In the genomic region with DNA sequence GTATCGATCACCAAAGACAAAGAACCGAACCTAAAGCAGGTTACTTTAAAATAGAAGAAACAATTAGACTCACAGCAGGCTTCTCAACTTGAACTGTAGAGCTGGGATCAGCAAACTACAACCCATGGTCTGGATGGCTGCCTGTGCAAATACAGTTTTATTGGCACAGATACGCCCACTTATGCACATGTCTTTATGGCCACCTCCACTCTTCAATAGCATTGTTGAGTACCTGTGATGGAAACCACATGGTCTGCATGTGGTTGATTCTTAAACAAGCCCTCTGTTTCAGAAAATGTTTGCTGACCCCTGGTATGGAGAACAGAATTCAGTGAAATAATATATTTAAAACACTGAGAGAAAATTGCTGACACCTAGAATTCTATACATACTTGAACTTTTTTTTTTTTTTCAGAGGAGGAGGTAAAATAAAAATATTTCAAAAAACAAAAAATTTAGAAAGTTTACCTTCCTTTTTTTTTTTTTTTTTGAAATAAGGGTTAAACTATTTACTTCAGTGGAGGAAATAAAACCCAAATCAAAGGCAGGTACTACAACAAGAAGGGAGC, we compare ENCODE assay signal across 2 cellular contexts.
TF ChIP-seq lines count a peak whose summit lies in the region.

No MANE protein-coding gene starts in this region.

TF ChIP-seq in K562, 482 proteins besides CTCF, POLR2A, EP300 and RAD21 (continued from another document):
- TF ChIP-seq, protein P1, sequence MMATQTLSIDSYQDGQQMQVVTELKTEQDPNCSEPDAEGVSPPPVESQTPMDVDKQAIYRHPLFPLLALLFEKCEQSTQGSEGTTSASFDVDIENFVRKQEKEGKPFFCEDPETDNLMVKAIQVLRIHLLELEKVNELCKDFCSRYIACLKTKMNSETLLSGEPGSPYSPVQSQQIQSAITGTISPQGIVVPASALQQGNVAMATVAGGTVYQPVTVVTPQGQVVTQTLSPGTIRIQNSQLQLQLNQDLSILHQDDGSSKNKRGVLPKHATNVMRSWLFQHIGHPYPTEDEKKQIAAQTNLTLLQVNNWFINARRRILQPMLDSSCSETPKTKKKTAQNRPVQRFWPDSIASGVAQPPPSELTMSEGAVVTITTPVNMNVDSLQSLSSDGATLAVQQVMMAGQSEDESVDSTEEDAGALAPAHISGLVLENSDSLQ (IDR thresholded peaks at IDR 0.05) = no peak
- TF ChIP-seq ZSCAN29 (IDR thresholded peaks at IDR 0.05) (no peak), ZC3H4 (CRISPR knock-in tag; IDR thresholded peaks at IDR 0.05; ENCODE audit: borderline replicate concordance) (no peak), MAFG (tag; conservative IDR thresholded peaks at IDR 0.05) (0 out of 2 replicates have a peak, but pooled peaks have one; percentile 8), SLC30A9 (CRISPR knock-in tag; IDR thresholded peaks at IDR 0.05) (no peak), SMARCA5 (IDR thresholded peaks at IDR 0.05) (no peak), ZNF316 (IDR thresholded peaks at IDR 0.05) (peak; percentile 68)
- TF ChIP-seq, protein P2, sequence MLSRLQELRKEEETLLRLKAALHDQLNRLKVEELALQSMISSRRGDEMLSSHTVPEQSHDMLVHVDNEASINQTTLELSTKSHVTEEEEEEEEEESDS (CRISPR knock-in tag; IDR thresholded peaks at IDR 0.05) = no peak

TF ChIP-seq in GM23338, 12 proteins besides CTCF, POLR2A, EP300 and RAD21:
- TF ChIP-seq, protein P3, sequence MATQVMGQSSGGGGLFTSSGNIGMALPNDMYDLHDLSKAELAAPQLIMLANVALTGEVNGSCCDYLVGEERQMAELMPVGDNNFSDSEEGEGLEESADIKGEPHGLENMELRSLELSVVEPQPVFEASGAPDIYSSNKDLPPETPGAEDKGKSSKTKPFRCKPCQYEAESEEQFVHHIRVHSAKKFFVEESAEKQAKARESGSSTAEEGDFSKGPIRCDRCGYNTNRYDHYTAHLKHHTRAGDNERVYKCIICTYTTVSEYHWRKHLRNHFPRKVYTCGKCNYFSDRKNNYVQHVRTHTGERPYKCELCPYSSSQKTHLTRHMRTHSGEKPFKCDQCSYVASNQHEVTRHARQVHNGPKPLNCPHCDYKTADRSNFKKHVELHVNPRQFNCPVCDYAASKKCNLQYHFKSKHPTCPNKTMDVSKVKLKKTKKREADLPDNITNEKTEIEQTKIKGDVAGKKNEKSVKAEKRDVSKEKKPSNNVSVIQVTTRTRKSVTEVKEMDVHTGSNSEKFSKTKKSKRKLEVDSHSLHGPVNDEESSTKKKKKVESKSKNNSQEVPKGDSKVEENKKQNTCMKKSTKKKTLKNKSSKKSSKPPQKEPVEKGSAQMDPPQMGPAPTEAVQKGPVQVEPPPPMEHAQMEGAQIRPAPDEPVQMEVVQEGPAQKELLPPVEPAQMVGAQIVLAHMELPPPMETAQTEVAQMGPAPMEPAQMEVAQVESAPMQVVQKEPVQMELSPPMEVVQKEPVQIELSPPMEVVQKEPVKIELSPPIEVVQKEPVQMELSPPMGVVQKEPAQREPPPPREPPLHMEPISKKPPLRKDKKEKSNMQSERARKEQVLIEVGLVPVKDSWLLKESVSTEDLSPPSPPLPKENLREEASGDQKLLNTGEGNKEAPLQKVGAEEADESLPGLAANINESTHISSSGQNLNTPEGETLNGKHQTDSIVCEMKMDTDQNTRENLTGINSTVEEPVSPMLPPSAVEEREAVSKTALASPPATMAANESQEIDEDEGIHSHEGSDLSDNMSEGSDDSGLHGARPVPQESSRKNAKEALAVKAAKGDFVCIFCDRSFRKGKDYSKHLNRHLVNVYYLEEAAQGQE (IDR thresholded peaks at IDR 0.05; ENCODE audit: unreplicated experiment) = no peak
- TF ChIP-seq CREB1 (CRISPR knock-in tag; IDR thresholded peaks at IDR 0.05; ENCODE audit: low read depth) (no peak), STAT1 (IDR thresholded peaks at IDR 0.05; ENCODE audit: unreplicated experiment) (no peak), POLR2AphosphoS5 (IDR thresholded peaks at IDR 0.05; ENCODE audit: low read depth) (no peak), ZNF114 (CRISPR knock-in tag; IDR thresholded peaks at IDR 0.05) (no peak), EZH2 (IDR thresholded peaks at IDR 0.05; ENCODE audit: low read depth, unreplicated experiment) (no peak), EZH2phosphoT487 (IDR thresholded peaks at IDR 0.05; ENCODE audit: unreplicated experiment) (no peak), JUNB (IDR thresholded peaks at IDR 0.05; ENCODE audit: unreplicated experiment) (no peak), NANOG (IDR thresholded peaks at IDR 0.05; ENCODE audit: borderline replicate concordance) (no peak), ZNF331 (CRISPR knock-in tag; IDR thresholded peaks at IDR 0.05; ENCODE audit: low read depth) (no peak)
- TF ChIP-seq, protein P4, sequence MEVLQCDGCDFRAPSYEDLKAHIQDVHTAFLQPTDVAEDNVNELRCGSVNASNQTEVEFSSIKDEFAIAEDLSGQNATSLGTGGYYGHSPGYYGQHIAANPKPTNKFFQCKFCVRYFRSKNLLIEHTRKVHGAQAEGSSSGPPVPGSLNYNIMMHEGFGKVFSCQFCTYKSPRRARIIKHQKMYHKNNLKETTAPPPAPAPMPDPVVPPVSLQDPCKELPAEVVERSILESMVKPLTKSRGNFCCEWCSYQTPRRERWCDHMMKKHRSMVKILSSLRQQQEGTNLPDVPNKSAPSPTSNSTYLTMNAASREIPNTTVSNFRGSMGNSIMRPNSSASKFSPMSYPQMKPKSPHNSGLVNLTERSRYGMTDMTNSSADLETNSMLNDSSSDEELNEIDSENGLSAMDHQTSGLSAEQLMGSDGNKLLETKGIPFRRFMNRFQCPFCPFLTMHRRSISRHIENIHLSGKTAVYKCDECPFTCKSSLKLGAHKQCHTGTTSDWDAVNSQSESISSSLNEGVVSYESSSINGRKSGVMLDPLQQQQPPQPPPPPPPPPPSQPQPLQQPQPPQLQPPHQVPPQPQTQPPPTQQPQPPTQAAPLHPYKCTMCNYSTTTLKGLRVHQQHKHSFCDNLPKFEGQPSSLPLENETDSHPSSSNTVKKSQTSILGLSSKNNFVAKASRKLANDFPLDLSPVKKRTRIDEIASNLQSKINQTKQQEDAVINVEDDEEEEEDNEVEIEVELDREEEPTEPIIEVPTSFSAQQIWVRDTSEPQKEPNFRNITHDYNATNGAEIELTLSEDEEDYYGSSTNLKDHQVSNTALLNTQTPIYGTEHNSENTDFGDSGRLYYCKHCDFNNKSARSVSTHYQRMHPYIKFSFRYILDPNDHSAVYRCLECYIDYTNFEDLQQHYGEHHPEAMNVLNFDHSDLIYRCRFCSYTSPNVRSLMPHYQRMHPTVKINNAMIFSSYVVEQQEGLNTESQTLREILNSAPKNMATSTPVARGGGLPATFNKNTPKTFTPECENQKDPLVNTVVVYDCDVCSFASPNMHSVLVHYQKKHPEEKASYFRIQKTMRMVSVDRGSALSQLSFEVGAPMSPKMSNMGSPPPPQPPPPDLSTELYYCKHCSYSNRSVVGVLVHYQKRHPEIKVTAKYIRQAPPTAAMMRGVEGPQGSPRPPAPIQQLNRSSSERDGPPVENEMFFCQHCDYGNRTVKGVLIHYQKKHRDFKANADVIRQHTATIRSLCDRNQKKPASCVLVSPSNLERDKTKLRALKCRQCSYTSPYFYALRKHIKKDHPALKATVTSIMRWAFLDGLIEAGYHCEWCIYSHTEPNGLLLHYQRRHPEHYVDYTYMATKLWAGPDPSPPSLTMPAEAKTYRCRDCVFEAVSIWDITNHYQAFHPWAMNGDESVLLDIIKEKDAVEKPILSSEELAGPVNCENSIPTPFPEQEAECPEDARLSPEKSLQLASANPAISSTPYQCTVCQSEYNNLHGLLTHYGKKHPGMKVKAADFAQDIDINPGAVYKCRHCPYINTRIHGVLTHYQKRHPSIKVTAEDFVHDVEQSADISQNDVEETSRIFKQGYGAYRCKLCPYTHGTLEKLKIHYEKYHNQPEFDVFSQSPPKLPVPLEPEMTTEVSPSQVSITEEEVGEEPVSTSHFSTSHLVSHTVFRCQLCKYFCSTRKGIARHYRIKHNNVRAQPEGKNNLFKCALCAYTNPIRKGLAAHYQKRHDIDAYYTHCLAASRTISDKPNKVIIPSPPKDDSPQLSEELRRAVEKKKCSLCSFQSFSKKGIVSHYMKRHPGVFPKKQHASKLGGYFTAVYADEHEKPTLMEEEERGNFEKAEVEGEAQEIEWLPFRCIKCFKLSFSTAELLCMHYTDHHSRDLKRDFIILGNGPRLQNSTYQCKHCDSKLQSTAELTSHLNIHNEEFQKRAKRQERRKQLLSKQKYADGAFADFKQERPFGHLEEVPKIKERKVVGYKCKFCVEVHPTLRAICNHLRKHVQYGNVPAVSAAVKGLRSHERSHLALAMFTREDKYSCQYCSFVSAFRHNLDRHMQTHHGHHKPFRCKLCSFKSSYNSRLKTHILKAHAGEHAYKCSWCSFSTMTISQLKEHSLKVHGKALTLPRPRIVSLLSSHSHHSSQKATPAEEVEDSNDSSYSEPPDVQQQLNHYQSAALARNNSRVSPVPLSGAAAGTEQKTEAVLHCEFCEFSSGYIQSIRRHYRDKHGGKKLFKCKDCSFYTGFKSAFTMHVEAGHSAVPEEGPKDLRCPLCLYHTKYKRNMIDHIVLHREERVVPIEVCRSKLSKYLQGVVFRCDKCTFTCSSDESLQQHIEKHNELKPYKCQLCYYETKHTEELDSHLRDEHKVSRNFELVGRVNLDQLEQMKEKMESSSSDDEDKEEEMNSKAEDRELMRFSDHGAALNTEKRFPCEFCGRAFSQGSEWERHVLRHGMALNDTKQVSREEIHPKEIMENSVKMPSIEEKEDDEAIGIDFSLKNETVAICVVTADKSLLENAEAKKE (CRISPR knock-in tag; IDR thresholded peaks at IDR 0.05) = no peak
- TF ChIP-seq, protein P5, sequence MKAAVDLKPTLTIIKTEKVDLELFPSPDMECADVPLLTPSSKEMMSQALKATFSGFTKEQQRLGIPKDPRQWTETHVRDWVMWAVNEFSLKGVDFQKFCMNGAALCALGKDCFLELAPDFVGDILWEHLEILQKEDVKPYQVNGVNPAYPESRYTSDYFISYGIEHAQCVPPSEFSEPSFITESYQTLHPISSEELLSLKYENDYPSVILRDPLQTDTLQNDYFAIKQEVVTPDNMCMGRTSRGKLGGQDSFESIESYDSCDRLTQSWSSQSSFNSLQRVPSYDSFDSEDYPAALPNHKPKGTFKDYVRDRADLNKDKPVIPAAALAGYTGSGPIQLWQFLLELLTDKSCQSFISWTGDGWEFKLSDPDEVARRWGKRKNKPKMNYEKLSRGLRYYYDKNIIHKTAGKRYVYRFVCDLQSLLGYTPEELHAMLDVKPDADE (IDR thresholded peaks at IDR 0.05) = no peak
